In genomic region chr9:4944431-4945226, GRCh38 we compare ENCODE assay signal across 8 cellular contexts. TPM values are rescaled to one million over a fixed set of nuclear protein-coding genes. Genes with fewer than 3 reads are reported as not detected.
DNase-seq lines count a peak whose midpoint lies in the region; ATAC-seq and TF ChIP-seq lines count a peak whose summit lies in the region.
"Not testable (repeated sequence)": the region's sequence is repeated elsewhere in the genome, so short reads cannot be mapped to it uniquely, and the experiment has no call there.

No MANE protein-coding gene starts in this region.

- not testable (repeated sequence) for H3K4me3 ChIP-seq in NB4 (ENCODE audit: low read depth, low read length); esophagus squamous epithelium

- not testable (repeated sequence) for H3K36me3 Mint-ChIP-seq in CD14-positive monocyte; activated T-cell treated with anti-CD3 and anti-CD28 coated beads, Interleukin-2, amount 50 U/mL, for 72 hours (ENCODE audit: insufficient read depth in 2 of 2); activated naive CD8-positive, alpha-beta T cell treated with anti-CD3 and anti-CD28 coated beads for 36 hours; stimulated activated naive B cell treated with anti-CD40 and anti-IgM and Interleukin-4, amounts not matched to agents 10 μg/mL and 1 μg/mL and 100 μg/mL, for 72 hours
- H3K36me3 Mint-ChIP-seq in activated CD4-positive, alpha-beta T cell treated with anti-CD3 and anti-CD28 coated beads, Interleukin-2, amount 10 ng/mL, durations not matched to agents 7 days and 5 days (ENCODE audit: low read depth), result peaks cover 18% of the 10 kb centered on the region

- H3K9me3 ChIP-seq in esophagus squamous epithelium, result not testable (repeated sequence)

- CTCF ChIA-PET in activated CD4-positive, alpha-beta T cell treated with anti-CD3 and anti-CD28 coated beads, Interleukin-2, amount 10 ng/mL, durations not matched to agents 7 days and 5 days (lab: Charles Lee), result interaction anchor here (0.8 to 1.1 kb wide), 3 partner anchors 8 to 21 kb away, joined by 3 to 8 read pairs (median 5); no protein-coding TSS in a partner anchor

- not testable (repeated sequence) for H3K27me3 ChIP-seq in esophagus squamous epithelium

- H3K27ac ChIP-seq in esophagus squamous epithelium, result peak overlapping the region; percentile 2 to 74 (median 66)

- POLR2A ChIA-PET in activated CD4-positive, alpha-beta T cell treated with anti-CD3 and anti-CD28 coated beads, Interleukin-2, amount 10 ng/mL, durations not matched to agents 7 days and 5 days (lab: Charles Lee), result not testable (repeated sequence)

- not testable (repeated sequence) for TF ChIP-seq POLR2A in NB4 (IDR thresholded peaks at IDR 0.05; ENCODE audit: extremely low read depth, insufficient read length); esophagus squamous epithelium (IDR thresholded peaks at IDR 0.05)

- peak overlapping the region; percentile 8 to 91 (median 80) for H3K27ac Mint-ChIP-seq in CD14-positive monocyte
- peak overlapping the region; percentile 55 for H3K27ac Mint-ChIP-seq in activated CD4-positive, alpha-beta T cell treated with anti-CD3 and anti-CD28 coated beads, Interleukin-2, amount 10 ng/mL, durations not matched to agents 7 days and 5 days
- peak overlapping the region; percentile 75 for H3K27ac Mint-ChIP-seq in activated T-cell treated with anti-CD3 and anti-CD28 coated beads, Interleukin-2, amount 50 U/mL, for 72 hours
- peak overlapping the region; percentile 91 for H3K27ac Mint-ChIP-seq in activated naive CD8-positive, alpha-beta T cell treated with anti-CD3 and anti-CD28 coated beads for 36 hours
- H3K27ac Mint-ChIP-seq in stimulated activated naive B cell treated with anti-CD40 and anti-IgM and Interleukin-4, amounts not matched to agents 10 μg/mL and 1 μg/mL and 100 μg/mL, for 72 hours, result peak overlapping the region; percentile 63

- peaks cover 45% of the 10 kb centered on the region for H3K4me1 Mint-ChIP-seq in CD14-positive monocyte
- peaks cover 50% of the 10 kb centered on the region for H3K4me1 Mint-ChIP-seq in activated CD4-positive, alpha-beta T cell treated with anti-CD3 and anti-CD28 coated beads, Interleukin-2, amount 10 ng/mL, durations not matched to agents 7 days and 5 days
- H3K4me1 Mint-ChIP-seq in activated T-cell treated with anti-CD3 and anti-CD28 coated beads, Interleukin-2, amount 50 U/mL, for 72 hours (ENCODE audit: low read depth), result peaks cover 58% of the 10 kb centered on the region
- H3K4me1 Mint-ChIP-seq in activated naive CD8-positive, alpha-beta T cell treated with anti-CD3 and anti-CD28 coated beads for 36 hours, result peaks cover 38% of the 10 kb centered on the region
- peaks cover 13 to 31% of the 10 kb centered on the region in 2 donors for H3K4me1 Mint-ChIP-seq in stimulated activated naive B cell treated with anti-CD40 and anti-IgM and Interleukin-4, amounts not matched to agents 10 μg/mL and 1 μg/mL and 100 μg/mL, for 72 hours

- H3K4me1 ChIP-seq in esophagus squamous epithelium, result peaks cover 0 to 34% (median 12%) of the 10 kb centered on the region in 3 donors

- intact Hi-C loops in CD14-positive monocyte (cut with micrococcal nuclease); esophagus squamous epithelium (cut with DNase I): not testable (repeated sequence)

- not testable (repeated sequence) for H3K27me3 Mint-ChIP-seq in CD14-positive monocyte (ENCODE audit: low read depth in 3 of 3); activated CD4-positive, alpha-beta T cell treated with anti-CD3 and anti-CD28 coated beads, Interleukin-2, amount 10 ng/mL, durations not matched to agents 7 days and 5 days; activated T-cell treated with anti-CD3 and anti-CD28 coated beads, Interleukin-2, amount 50 U/mL, for 72 hours (ENCODE audit: low read depth); activated naive CD8-positive, alpha-beta T cell treated with anti-CD3 and anti-CD28 coated beads for 36 hours; stimulated activated naive B cell treated with anti-CD40 and anti-IgM and Interleukin-4, amounts not matched to agents 10 μg/mL and 1 μg/mL and 100 μg/mL, for 72 hours

- H3K9me3 Mint-ChIP-seq in CD14-positive monocyte; activated CD4-positive, alpha-beta T cell treated with anti-CD3 and anti-CD28 coated beads, Interleukin-2, amount 10 ng/mL, durations not matched to agents 7 days and 5 days; activated T-cell treated with anti-CD3 and anti-CD28 coated beads, Interleukin-2, amount 50 U/mL, for 72 hours; activated naive CD8-positive, alpha-beta T cell treated with anti-CD3 and anti-CD28 coated beads for 36 hours; stimulated activated naive B cell treated with anti-CD40 and anti-IgM and Interleukin-4, amounts not matched to agents 10 μg/mL and 1 μg/mL and 100 μg/mL, for 72 hours: not testable (repeated sequence)

- ATAC-seq in activated T-cell treated with anti-CD3 and anti-CD28 coated beads, Interleukin-2, amount 50 U/mL, for 72 hours (replicated peaks in 1 of 2), result peak; percentile 53 to 61
- not testable (repeated sequence) for ATAC-seq in stimulated activated naive B cell treated with anti-CD40 and anti-IgM and Interleukin-4, amounts not matched to agents 10 μg/mL and 1 μg/mL and 100 μg/mL, for 72 hours (replicated peaks)

- H3K36me3 ChIP-seq in esophagus squamous epithelium, result not testable (repeated sequence)

- WGBS in esophagus squamous epithelium, 2 donors, result 73 to 79% methylated on average over 7 of the region's 7 CpGs

- H3K4me3 Mint-ChIP-seq in CD14-positive monocyte; activated CD4-positive, alpha-beta T cell treated with anti-CD3 and anti-CD28 coated beads, Interleukin-2, amount 10 ng/mL, durations not matched to agents 7 days and 5 days: not testable (repeated sequence)
- H3K4me3 Mint-ChIP-seq in activated T-cell treated with anti-CD3 and anti-CD28 coated beads, Interleukin-2, amount 50 U/mL, for 72 hours, result peak overlapping the region; percentile 41 to 65
- H3K4me3 Mint-ChIP-seq in activated naive CD8-positive, alpha-beta T cell treated with anti-CD3 and anti-CD28 coated beads for 36 hours, result peak overlapping the region; percentile 11
- peak overlapping the region; percentile 17 to 41 for H3K4me3 Mint-ChIP-seq in stimulated activated naive B cell treated with anti-CD40 and anti-IgM and Interleukin-4, amounts not matched to agents 10 μg/mL and 1 μg/mL and 100 μg/mL, for 72 hours

- not testable (repeated sequence) for DNase-seq in CD14-positive monocyte (ENCODE audit: low spot score); esophagus squamous epithelium (lab: John Stamatoyannopoulos, UW); stimulated activated naive B cell treated with anti-CD40 and anti-IgM and Interleukin-4, amounts not matched to agents 10 μg/mL and 1 μg/mL and 100 μg/mL, for 72 hours
- DNase-seq in NB4 (ENCODE audit: low read depth), result peak; percentile 57
- peak; percentile 20 for DNase-seq in activated CD4-positive, alpha-beta T cell treated with anti-CD3 and anti-CD28 coated beads, Interleukin-2, amount 10 ng/mL, durations not matched to agents 7 days and 5 days
- peak; percentile 45 to 47 for DNase-seq in activated T-cell treated with anti-CD3 and anti-CD28 coated beads, Interleukin-2, amount 50 U/mL, for 72 hours
- DNase-seq in activated naive CD8-positive, alpha-beta T cell treated with anti-CD3 and anti-CD28 coated beads for 36 hours, result peak; percentile 45
- peak; percentile 31 to 41 (median 40) for DNase-seq in stimulated activated CD4-positive, alpha-beta T cell treated with anti-CD3 and anti-CD28 coated beads, Interleukin-12 subunit alpha, Interleukin-12 subunit beta, amount 100 ng/mL, for 48 hours (ENCODE audit: low read depth in 2 of 3, low spot score in 1 of 3)

- TF ChIP-seq CTCF in CD14-positive monocyte (IDR thresholded peaks at IDR 0.05); NB4 (IDR thresholded peaks at IDR 0.05; ENCODE audit: low read depth, low read length); esophagus squamous epithelium (IDR thresholded peaks at IDR 0.05): not testable (repeated sequence)

RNA-seq across cellular contexts. Expression of gene JAK2, which starts 40.4 kb away (rescaled TPM):
- 10 to 100 TPM; 23.5 to 34.7 TPM for polyA plus RNA-seq in CD14-positive monocyte
- total RNA-seq in activated CD4-positive, alpha-beta T cell treated with anti-CD3 and anti-CD28 coated beads, Interleukin-2, amount 10 ng/mL, durations not matched to agents 7 days and 5 days, result 10 to 100 TPM; 53.4 to 55.4 TPM
- 10 to 100 TPM; 30.3 to 31.9 TPM for total RNA-seq in activated T-cell treated with anti-CD3 and anti-CD28 coated beads, Interleukin-2, amount 50 U/mL, for 72 hours
- total RNA-seq in activated naive CD8-positive, alpha-beta T cell treated with anti-CD3 and anti-CD28 coated beads for 36 hours, result 10 to 100 TPM; 33.7 to 35.8 TPM
- total RNA-seq in esophagus squamous epithelium, result 10 to 100 TPM; 11.1 to 18.9 (median 11.9) TPM
